In the genomic region with DNA sequence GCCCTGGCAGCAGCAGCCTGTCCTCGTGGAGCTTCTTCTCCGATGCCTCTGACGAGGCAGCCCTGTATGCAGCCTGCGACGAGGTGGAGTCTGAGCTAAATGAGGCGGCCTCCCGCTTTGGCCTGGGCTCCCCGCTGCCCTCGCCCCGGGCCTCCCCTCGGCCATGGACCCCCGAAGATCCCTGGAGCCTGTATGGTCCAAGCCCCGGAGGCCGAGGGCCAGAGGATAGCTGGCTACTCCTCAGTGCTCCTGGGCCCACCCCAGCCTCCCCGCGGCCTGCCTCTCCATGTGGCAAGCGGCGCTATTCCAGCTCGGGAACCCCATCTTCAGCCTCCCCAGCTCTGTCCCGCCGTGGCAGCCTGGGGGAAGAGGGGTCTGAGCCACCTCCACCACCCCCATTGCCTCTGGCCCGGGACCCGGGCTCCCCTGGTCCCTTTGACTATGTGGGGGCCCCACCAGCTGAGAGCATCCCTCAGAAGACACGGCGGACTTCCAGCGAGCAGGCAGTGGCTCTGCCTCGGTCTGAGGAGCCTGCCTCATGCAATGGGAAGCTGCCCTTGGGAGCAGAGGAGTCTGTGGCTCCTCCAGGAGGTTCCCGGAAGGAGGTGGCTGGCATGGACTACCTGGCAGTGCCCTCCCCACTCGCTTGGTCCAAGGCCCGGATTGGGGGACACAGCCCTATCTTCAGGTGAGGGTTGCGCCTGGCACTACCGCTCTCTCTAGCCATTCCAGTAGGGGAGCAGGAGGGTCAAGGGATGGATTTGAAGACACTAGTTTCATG, we compare ENCODE assay signal across 24 cellular contexts. TPM values are rescaled to one million over a fixed set of nuclear protein-coding genes. Genes with fewer than 3 reads are reported as not detected.
DNase-seq lines count a peak whose midpoint lies in the region; ATAC-seq and TF ChIP-seq lines count a peak whose summit lies in the region.
"Had no signal": no experiment of that assay in that cellular context is flagged by ENCODE, and none has a peak within 500 bp of the region (broad histone marks: within the 10 kb centered on the region; RNA-seq: fewer than 3 reads in every experiment).

No MANE protein-coding gene starts in this region.

- H3K4me3 ChIP-seq in HEK293 (ENCODE audit: low read depth, low read length), result no peak overlapping the region
- peak overlapping the region; percentile 88 for H3K4me3 ChIP-seq in coronary artery
- H3K4me3 ChIP-seq in tibial artery, result no peak overlapping the region

- H3K4me1 ChIP-seq in HEK293 (ENCODE audit: control insufficient read depth, insufficient read depth, low read length), result peaks cover 21% of the 10 kb centered on the region
- peaks cover 0 to 39% (median 26%) of the 10 kb centered on the region in 4 donors for H3K4me1 ChIP-seq in tibial artery

- H3K36me3 ChIP-seq in HEK293 (ENCODE audit: control insufficient read depth in 2 of 2, insufficient read depth in 1 of 2, low read length in 2 of 2) (peaks cover 0 to 52% of the 10 kb centered on the region in 2 experiments; a peak in 2 of 3 replicates), tibial artery (peaks cover 16 to 33% (median 28%) of the 10 kb centered on the region in 3 donors)

- intact Hi-C loops in tibial artery (cut with DNase I; ENCODE audit: low total_unique reads), result loop anchor here (5.0 kb wide), 1 partner anchor 128 kb away; a partner anchor contains a TSS

- TF ChIP-seq CTCF in HEK293 (tag by site-specific recombination; IDR thresholded peaks at IDR 0.05) (no peak), coronary artery (IDR thresholded peaks at IDR 0.05) (no peak), nephron (IDR thresholded peaks at IDR 0.05; ENCODE audit: unreplicated experiment in 3 of 3) (no peak), tibial artery (IDR thresholded peaks at IDR 0.05) (no peak)

- DNase-seq in coronary artery (ENCODE audit: low spot score), result no peak
- no peak for DNase-seq in tibial artery
- no peak for DNase-seq in SIG-M5 treated with dmso at 0.1 percent for 504 hours (lab: John Stamatoyannopoulos, UW; ENCODE audit: unreplicated experiment)
- no peak for DNase-seq in activated T-cell treated with anti-CD3 and anti-CD28 coated beads, Interleukin-2, amount 50 U/mL, for 4 hours
- no peak for DNase-seq in DMS79 treated with DMSO at 0.1 percent for 48 hours (lab: John Stamatoyannopoulos, UW)
- DNase-seq: activated CD4-positive, CD25-positive, alpha-beta regulatory T cell treated with anti-CD3 and anti-CD28 coated beads, Interleukin-2, amount 50 U/mL, for 72 hours; activated CD8-positive, alpha-beta memory T cell treated with anti-CD3 and anti-CD28 coated beads for 24 hours; activated T-cell treated with anti-CD3 and anti-CD28 coated beads, Interleukin-2, amount 50 U/mL, for 72 hours; COR-L47; DND-41; effector memory CD4-positive, alpha-beta T cell; H7; heart right ventricle; immature natural killer cell; NCI-H1105 treated with DMSO at 0.1 percent for 48 hours; NCI-H2081 treated with DMSO at 0.1 percent for 48 hours; NCI-H446; retina had no signal

- H3K27me3 ChIP-seq in tibial artery, result no peaks in the 10 kb centered on the region
- H3K27me3 ChIP-seq: tibial nerve had no signal

- CTCF ChIA-PET in HEK293 (lab: Yijun Ruan, JAX), result interaction anchor here (0.9 to 4.3 kb wide), 5 partner anchors 19 to 67 kb away, joined by 3 to 29 read pairs (median 4); a partner anchor contains a TSS

- peaks cover 40% of the 10 kb centered on the region for H3K36me3 Mint-ChIP-seq in nephron (ENCODE audit: low read depth)
- H3K36me3 Mint-ChIP-seq in activated T-cell treated with anti-CD3 and anti-CD28 coated beads, Interleukin-2, amount 50 U/mL, for 4 hours (ENCODE audit: insufficient read depth), result no peaks in the 10 kb centered on the region
- H3K36me3 Mint-ChIP-seq: activated naive CD4-positive, alpha-beta T cell treated with anti-CD3 and anti-CD28 coated beads, Interleukin-2, amount 50 U/mL, for 24 hours; immature natural killer cell had no signal

- H3K9me3 ChIP-seq in HEK293 (ENCODE audit: control insufficient read depth, insufficient read depth, low read depth, low read length) (no peaks in the 10 kb centered on the region), tibial artery (no peaks in the 10 kb centered on the region)
- H3K9me3 ChIP-seq: heart right ventricle, tibial nerve had no signal

- H3K4me3 Mint-ChIP-seq in nephron, result peak overlapping the region; percentile 72 to 87 (median 83)
- H3K4me3 Mint-ChIP-seq in activated T-cell treated with anti-CD3 and anti-CD28 coated beads, Interleukin-2, amount 50 U/mL, for 4 hours, result no peak overlapping the region

- ATAC-seq in activated T-cell treated with anti-CD3 and anti-CD28 coated beads, Interleukin-2, amount 50 U/mL, for 4 hours, result no peak
- no peak for ATAC-seq in GM21529 (IDR thresholded peaks at IDR 0.05; ENCODE audit: unreplicated experiment)
- ATAC-seq: activated T-cell treated with anti-CD3 and anti-CD28 coated beads, Interleukin-2, amount 50 U/mL, for 72 hours; heart right ventricle had no signal

- H3K27ac ChIP-seq in HEK293 (ENCODE audit: extremely low read depth, low read depth, low read length) (no peak overlapping the region), coronary artery (peak overlapping the region in 1 of 2 donors; percentile 99), tibial artery (peak overlapping the region; percentile 9 to 98)

- H3K9me3 Mint-ChIP-seq in nephron, result no peaks in the 10 kb centered on the region
- H3K9me3 Mint-ChIP-seq in activated T-cell treated with anti-CD3 and anti-CD28 coated beads, Interleukin-2, amount 50 U/mL, for 4 hours, result no peaks in the 10 kb centered on the region
- H3K9me3 Mint-ChIP-seq: activated naive CD4-positive, alpha-beta T cell treated with anti-CD3 and anti-CD28 coated beads, Interleukin-2, amount 50 U/mL, for 24 hours; activated T-cell treated with anti-CD3 and anti-CD28 coated beads, Interleukin-2, amount 50 U/mL, for 72 hours; immature natural killer cell had no signal

- H3K27ac Mint-ChIP-seq in nephron, result peak overlapping the region; percentile 73 to 96 (median 89)
- H3K27ac Mint-ChIP-seq: activated naive CD4-positive, alpha-beta T cell treated with anti-CD3 and anti-CD28 coated beads, Interleukin-2, amount 50 U/mL, for 24 hours; activated T-cell treated with anti-CD3 and anti-CD28 coated beads, Interleukin-2, amount 50 U/mL, for 72 hours; immature natural killer cell had no signal

- H3K27me3 Mint-ChIP-seq in nephron (ENCODE audit: low read depth), result no peaks in the 10 kb centered on the region
- peaks cover 37% of the 10 kb centered on the region for H3K27me3 Mint-ChIP-seq in activated T-cell treated with anti-CD3 and anti-CD28 coated beads, Interleukin-2, amount 50 U/mL, for 4 hours (ENCODE audit: low read depth)

- POLR2A ChIA-PET in HEK293 (lab: Yijun Ruan, JAX), result interaction anchor here (3.3 kb wide), 1 partner anchor 61 kb away, joined by 22 read pairs; a partner anchor contains a TSS

- peaks cover 54% of the 10 kb centered on the region for H3K4me1 Mint-ChIP-seq in nephron
- peaks cover 27% of the 10 kb centered on the region for H3K4me1 Mint-ChIP-seq in activated T-cell treated with anti-CD3 and anti-CD28 coated beads, Interleukin-2, amount 50 U/mL, for 4 hours (ENCODE audit: low read depth)

TF ChIP-seq in HEK293, 187 proteins besides CTCF, POLR2A, EP300 and RAD21:
- 0 out of 2 replicates have a peak, but pooled peaks have one; percentile 4 for TF ChIP-seq GLIS2 (tag by site-specific recombination; IDR thresholded peaks at IDR 0.05)
- TF ChIP-seq WT1 (tag by site-specific recombination; IDR thresholded peaks at IDR 0.05), result no peak
- TF ChIP-seq, protein P1, sequence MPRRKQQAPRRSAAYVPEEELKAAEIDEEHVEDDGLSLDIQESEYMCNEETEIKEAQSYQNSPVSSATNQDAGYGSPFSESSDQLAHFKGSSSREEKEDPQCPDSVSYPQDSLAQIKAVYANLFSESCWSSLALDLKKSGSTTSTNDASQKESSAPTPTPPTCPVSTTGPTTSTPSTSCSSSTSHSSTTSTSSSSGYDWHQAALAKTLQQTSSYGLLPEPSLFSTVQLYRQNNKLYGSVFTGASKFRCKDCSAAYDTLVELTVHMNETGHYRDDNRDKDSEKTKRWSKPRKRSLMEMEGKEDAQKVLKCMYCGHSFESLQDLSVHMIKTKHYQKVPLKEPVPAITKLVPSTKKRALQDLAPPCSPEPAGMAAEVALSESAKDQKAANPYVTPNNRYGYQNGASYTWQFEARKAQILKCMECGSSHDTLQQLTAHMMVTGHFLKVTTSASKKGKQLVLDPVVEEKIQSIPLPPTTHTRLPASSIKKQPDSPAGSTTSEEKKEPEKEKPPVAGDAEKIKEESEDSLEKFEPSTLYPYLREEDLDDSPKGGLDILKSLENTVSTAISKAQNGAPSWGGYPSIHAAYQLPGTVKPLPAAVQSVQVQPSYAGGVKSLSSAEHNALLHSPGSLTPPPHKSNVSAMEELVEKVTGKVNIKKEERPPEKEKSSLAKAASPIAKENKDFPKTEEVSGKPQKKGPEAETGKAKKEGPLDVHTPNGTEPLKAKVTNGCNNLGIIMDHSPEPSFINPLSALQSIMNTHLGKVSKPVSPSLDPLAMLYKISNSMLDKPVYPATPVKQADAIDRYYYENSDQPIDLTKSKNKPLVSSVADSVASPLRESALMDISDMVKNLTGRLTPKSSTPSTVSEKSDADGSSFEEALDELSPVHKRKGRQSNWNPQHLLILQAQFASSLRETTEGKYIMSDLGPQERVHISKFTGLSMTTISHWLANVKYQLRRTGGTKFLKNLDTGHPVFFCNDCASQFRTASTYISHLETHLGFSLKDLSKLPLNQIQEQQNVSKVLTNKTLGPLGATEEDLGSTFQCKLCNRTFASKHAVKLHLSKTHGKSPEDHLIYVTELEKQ (tag by site-specific recombination; IDR thresholded peaks at IDR 0.05; ENCODE audit: borderline replicate concordance), result no peak
- no peak for TF ChIP-seq ZNF211 (tag by site-specific recombination; IDR thresholded peaks at IDR 0.05; ENCODE audit: low read depth)

RNA-seq across cellular contexts. Expression of a gene that starts 2.1 kb away (rescaled TPM):
- under 1 TPM; 0.13 to 0.38 (median 0.32) TPM for total RNA-seq in activated T-cell treated with anti-CD3 and anti-CD28 coated beads, Interleukin-2, amount 50 U/mL, for 4 hours

RNA-seq across cellular contexts. Expression of a gene that starts 28.7 kb away (rescaled TPM):
- total RNA-seq in activated T-cell treated with anti-CD3 and anti-CD28 coated beads, Interleukin-2, amount 50 U/mL, for 4 hours, result under 1 TPM in 2 of 3 donors, not detected in 1; 0.03 to 0.05 TPM

RNA-seq across cellular contexts. Expression of a gene that starts 30.3 kb away (rescaled TPM):
- total RNA-seq in activated T-cell treated with anti-CD3 and anti-CD28 coated beads, Interleukin-2, amount 50 U/mL, for 4 hours, result 1 to 10 TPM; 5.9 to 8.0 (median 6.2) TPM
- total RNA-seq: H7, LHCN-M2 had no signal

RNA-seq across cellular contexts. Expression of a gene that starts 35.2 kb away (rescaled TPM):
- total RNA-seq in activated T-cell treated with anti-CD3 and anti-CD28 coated beads, Interleukin-2, amount 50 U/mL, for 4 hours, result under 1 TPM; 0.43 to 0.76 (median 0.53) TPM

RNA-seq across cellular contexts. Expression of a gene that starts 58.8 kb away (rescaled TPM):
- 1 to 10 TPM; 7.0 to 8.0 (median 7.8) TPM for total RNA-seq in activated T-cell treated with anti-CD3 and anti-CD28 coated beads, Interleukin-2, amount 50 U/mL, for 4 hours
